ENCODE assay signal across 1 cellular context in the genomic region with DNA sequence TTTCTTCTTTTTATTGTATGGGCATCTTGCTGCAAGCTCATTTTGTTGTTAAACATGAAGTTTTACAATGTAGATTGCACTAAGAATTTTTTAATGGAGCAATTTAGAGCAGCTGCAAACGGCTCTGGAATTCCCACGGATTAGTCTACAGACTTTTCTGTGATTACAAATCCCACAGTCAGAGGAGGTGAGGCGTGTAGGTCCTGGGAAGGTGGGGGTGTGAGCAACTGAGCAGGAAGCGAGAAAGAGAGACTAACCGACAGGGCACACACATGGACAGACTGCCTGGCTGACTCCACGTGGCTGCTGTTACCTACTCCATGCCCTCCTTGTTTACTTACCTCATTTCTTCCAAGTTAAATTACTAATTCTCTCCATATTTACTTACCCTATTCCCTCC.
TF ChIP-seq lines count a peak whose summit lies in the region.

No MANE protein-coding gene starts in this region.

TF ChIP-seq in WTC11, 78 proteins besides CTCF, POLR2A, EP300 and RAD21:
- no peak for TF ChIP-seq OVOL2 (CRISPR knock-in tag; IDR thresholded peaks at IDR 0.05; ENCODE audit: borderline replicate concordance)
- no peak for TF ChIP-seq HMGA2 (CRISPR knock-in tag; IDR thresholded peaks at IDR 0.05)
- TF ChIP-seq FOXP1 (CRISPR knock-in tag; IDR thresholded peaks at IDR 0.05; ENCODE audit: borderline replicate concordance): no peak
- no peak for TF ChIP-seq JUN (CRISPR knock-in tag; IDR thresholded peaks at IDR 0.05)
- TF ChIP-seq ZNF232 (CRISPR knock-in tag; IDR thresholded peaks at IDR 0.05): no peak
